ENCODE assay signal across 1 cellular context in genomic region chr6:30556006-30556713, GRCh38.
TF ChIP-seq lines count a peak whose summit lies in the region.

Gene GNL1, minus strand, starts transcription at chr6:30556489. Its CDS starts 286 bp downstream, at chr6:30556203.

TF ChIP-seq in HEK293, 187 proteins besides CTCF, POLR2A, EP300 and RAD21 (continued from another document and continues in another):
- TF ChIP-seq ZNF513 (tag by site-specific recombination; IDR thresholded peaks at IDR 0.05), result peak; percentile 45; the same call in 1 of the 2 replicates
- no peak for TF ChIP-seq GLI2 (tag by site-specific recombination; IDR thresholded peaks at IDR 0.05; ENCODE audit: borderline replicate concordance, low read depth)
- no peak for TF ChIP-seq ZNF239 (tag by site-specific recombination; IDR thresholded peaks at IDR 0.05)
- TF ChIP-seq MZF1 (tag by site-specific recombination; IDR thresholded peaks at IDR 0.05; ENCODE audit: borderline replicate concordance), result no peak
- no peak for TF ChIP-seq YY2 (tag by site-specific recombination; IDR thresholded peaks at IDR 0.05)
- peak; percentile 89; the same call in 1 of the 2 replicates for TF ChIP-seq PBX3 (CRISPR knock-in tag; IDR thresholded peaks at IDR 0.05)
- TF ChIP-seq ZNF624 (tag by site-specific recombination; IDR thresholded peaks at IDR 0.05), result no peak
- TF ChIP-seq ZNF214 (tag by site-specific recombination; IDR thresholded peaks at IDR 0.05; ENCODE audit: borderline replicate concordance), result no peak
- TF ChIP-seq ZNF558 (tag by site-specific recombination; IDR thresholded peaks at IDR 0.05), result no peak
- no peak for TF ChIP-seq ZNF223 (tag by site-specific recombination; IDR thresholded peaks at IDR 0.05)
- TF ChIP-seq ZNF76 (tag by site-specific recombination; IDR thresholded peaks at IDR 0.05; ENCODE audit: borderline replicate concordance, low read depth), result no peak; the same call in 1 of the 2 replicates
- TF ChIP-seq HOXD13 (CRISPR knock-in tag; IDR thresholded peaks at IDR 0.05; ENCODE audit: borderline replicate concordance), result no peak
- no peak for TF ChIP-seq OVOL3 (tag by site-specific recombination; IDR thresholded peaks at IDR 0.05)
- no peak for TF ChIP-seq ZNF16 (tag by site-specific recombination; IDR thresholded peaks at IDR 0.05; ENCODE audit: low read depth)
- TF ChIP-seq ZNF670 (tag by site-specific recombination; IDR thresholded peaks at IDR 0.05; ENCODE audit: low read depth), result no peak
- TF ChIP-seq ZNF555 (tag by site-specific recombination; conservative IDR thresholded peaks at IDR 0.05), result no peak
- TF ChIP-seq ZNF677 (tag by site-specific recombination; IDR thresholded peaks at IDR 0.05), result no peak
- TF ChIP-seq SP2 (tag by site-specific recombination; IDR thresholded peaks at IDR 0.05), result peak; percentile 95
- no peak for TF ChIP-seq ZNF488 (tag by site-specific recombination; IDR thresholded peaks at IDR 0.05)
- peak; percentile 94 for TF ChIP-seq GLIS2 (tag by site-specific recombination; IDR thresholded peaks at IDR 0.05)
- TF ChIP-seq INSM2 (tag by site-specific recombination; IDR thresholded peaks at IDR 0.05), result peak; percentile 70; the same call in 1 of the 2 replicates
- no peak for TF ChIP-seq ZNF529 (tag by site-specific recombination; IDR thresholded peaks at IDR 0.05; ENCODE audit: insufficient replicate concordance)
- TF ChIP-seq PRDM4 (tag by site-specific recombination; IDR thresholded peaks at IDR 0.05), result 0 out of 2 replicates have a peak, but pooled peaks have one; percentile 8
- no peak for TF ChIP-seq ZNF157 (tag by site-specific recombination; IDR thresholded peaks at IDR 0.05)
- no peak for TF ChIP-seq ZNF292 (tag by site-specific recombination; IDR thresholded peaks at IDR 0.05; ENCODE audit: borderline replicate concordance, low read depth)
- TF ChIP-seq ZBTB20 (tag by site-specific recombination; IDR thresholded peaks at IDR 0.05), result peak; percentile 83
- TF ChIP-seq PRDM6 (tag by site-specific recombination; IDR thresholded peaks at IDR 0.05), result no peak
- no peak for TF ChIP-seq ZNF221 (tag by site-specific recombination; IDR thresholded peaks at IDR 0.05; ENCODE audit: borderline replicate concordance)
- TF ChIP-seq OSR2 (tag by site-specific recombination; IDR thresholded peaks at IDR 0.05), result peak; percentile 84
- TF ChIP-seq ZNF645 (tag by site-specific recombination; IDR thresholded peaks at IDR 0.05), result no peak
- no peak; the same call in 1 of the 2 replicates for TF ChIP-seq BCL11B (tag by site-specific recombination; IDR thresholded peaks at IDR 0.05; ENCODE audit: low read depth)
- no peak for TF ChIP-seq ZNF585B (tag by site-specific recombination; IDR thresholded peaks at IDR 0.05)
- no peak for TF ChIP-seq GFI1B (tag by site-specific recombination; IDR thresholded peaks at IDR 0.05)
- TF ChIP-seq KLF10 (tag by site-specific recombination; IDR thresholded peaks at IDR 0.05), result peak; percentile 77; the same call in 1 of the 2 replicates
- TF ChIP-seq ZNF112 (tag by site-specific recombination; IDR thresholded peaks at IDR 0.05), result no peak
- no peak for TF ChIP-seq ZNF747 (tag by site-specific recombination; IDR thresholded peaks at IDR 0.05)
- TF ChIP-seq ZNF350 (tag by site-specific recombination; IDR thresholded peaks at IDR 0.05), result no peak
- peak; percentile 54; the same call in 1 of the 2 replicates for TF ChIP-seq ZNF24 (tag by site-specific recombination; IDR thresholded peaks at IDR 0.05)
- no peak for TF ChIP-seq ZNF280D (tag by site-specific recombination; IDR thresholded peaks at IDR 0.05)
- no peak for TF ChIP-seq ZNF121 (tag by site-specific recombination; IDR thresholded peaks at IDR 0.05)
- TF ChIP-seq ZNF473 (tag by site-specific recombination; IDR thresholded peaks at IDR 0.05), result no peak
- peak; percentile 89 for TF ChIP-seq GLIS1 (tag by site-specific recombination; IDR thresholded peaks at IDR 0.05)
- no peak for TF ChIP-seq ZNF266 (tag by site-specific recombination; IDR thresholded peaks at IDR 0.05; ENCODE audit: low read depth)
- no peak for TF ChIP-seq ZNF48 (tag by site-specific recombination; IDR thresholded peaks at IDR 0.05)
- no peak for TF ChIP-seq ZNF148 (tag by site-specific recombination; IDR thresholded peaks at IDR 0.05; ENCODE audit: borderline replicate concordance)
- no peak for TF ChIP-seq ZNF704 (tag by site-specific recombination; IDR thresholded peaks at IDR 0.05)
- no peak for TF ChIP-seq ZNF155 (tag by site-specific recombination; IDR thresholded peaks at IDR 0.05)
- no peak for TF ChIP-seq YY1 (tag by site-specific recombination; IDR thresholded peaks at IDR 0.05)
- peak; percentile 78 for TF ChIP-seq SP7 (tag by site-specific recombination; IDR thresholded peaks at IDR 0.05)
- no peak for TF ChIP-seq ZNF837 (tag by site-specific recombination; IDR thresholded peaks at IDR 0.05)
- peak; percentile 88; the same call in 1 of the 2 replicates for TF ChIP-seq ZNF785 (tag by site-specific recombination; IDR thresholded peaks at IDR 0.05)
